In the genomic region with DNA sequence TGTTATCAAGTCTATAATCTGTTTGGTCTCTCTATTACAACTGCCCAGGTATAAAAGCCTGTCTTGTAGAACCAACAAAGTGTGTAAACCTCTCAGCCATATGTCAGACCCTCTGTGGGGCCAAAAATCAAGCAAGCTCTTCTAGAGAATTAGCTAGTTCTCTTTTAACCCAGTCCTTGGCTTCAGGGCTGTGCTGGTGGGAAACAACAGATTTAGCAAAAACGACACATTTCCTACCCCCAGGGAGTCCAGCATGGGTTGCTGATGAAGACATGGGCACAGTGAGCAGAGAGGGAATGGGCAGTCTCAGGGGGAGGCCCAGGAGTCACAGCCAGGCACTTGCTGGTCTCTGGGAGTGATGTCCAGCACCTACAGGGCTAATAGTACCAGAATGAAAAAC, we compare ENCODE assay signal across 22 cellular contexts.
"Had no signal": no experiment of that assay in that cellular context is flagged by ENCODE, and none has a peak within 500 bp of the region (broad histone marks: within the 10 kb centered on the region; RNA-seq: fewer than 3 reads in every experiment).

No MANE protein-coding gene starts in this region.

- H3K9me3 ChIP-seq: colonic mucosa, esophagus squamous epithelium, lower lobe of right lung, neutrophil, prostate gland, thyroid gland, vagina had no signal

- H3K27ac ChIP-seq: colonic mucosa, esophagus squamous epithelium, lower lobe of right lung, neutrophil, parathyroid adenoma, prostate gland, right atrium auricular region, thyroid gland, vagina had no signal

- H3K27me3 ChIP-seq: colonic mucosa, right atrium auricular region, thyroid gland, vagina had no signal

- H3K36me3 ChIP-seq: colonic mucosa, esophagus squamous epithelium, lower lobe of right lung, neutrophil, prostate gland, right atrium auricular region, thyroid gland, vagina had no signal

- H3K4me1 ChIP-seq: colonic mucosa, lower lobe of right lung, parathyroid adenoma, prostate gland, thyroid gland, vagina had no signal

- DNase-seq: colonic mucosa; effector CD8-positive, alpha-beta T cell; esophagus squamous epithelium; foreskin melanocyte; left ventricle myocardium superior; lower lobe of right lung; natural killer cell; stimulated activated CD4-positive, alpha-beta T cell treated with anti-CD3 and anti-CD28 coated beads, Interleukin-12 subunit alpha, Interleukin-12 subunit beta, amount 100 ng/mL, for 4 hours; stimulated activated CD4-positive, alpha-beta T cell treated with anti-CD3 and anti-CD28 coated beads, Interleukin-1b, Interleukin-23, amount 100 ng/mL, for 48 hours; stimulated activated CD4-positive, alpha-beta T cell treated with anti-CD3 and anti-CD28 coated beads, Interleukin-4, amount 100 ng/mL, for 1 hour; stimulated activated CD8-positive, alpha-beta memory T cell treated with anti-CD3 and anti-CD28 coated beads, Interleukin-4, amount 100 ng/mL, for 48 hours; stimulated activated naive CD4-positive, alpha-beta T cell; stimulated activated naive CD8-positive, alpha-beta T cell treated with anti-CD3 and anti-CD28 coated beads, Interleukin-15, amount 100 ng/mL, for 72 hours; thyroid gland; trophoblast cell had no signal

- H3K4me3 ChIP-seq: colonic mucosa, esophagus squamous epithelium, lower lobe of right lung, prostate gland, right atrium auricular region, smooth muscle cell, thyroid gland, vagina had no signal

- ATAC-seq: left ventricle myocardium superior; lower lobe of right lung; natural killer cell; sciatic nerve; stimulated activated naive CD8-positive, alpha-beta T cell treated with anti-CD3 and anti-CD28 coated beads, Interleukin-15, amount 100 ng/mL, for 72 hours had no signal
